In the genomic region with DNA sequence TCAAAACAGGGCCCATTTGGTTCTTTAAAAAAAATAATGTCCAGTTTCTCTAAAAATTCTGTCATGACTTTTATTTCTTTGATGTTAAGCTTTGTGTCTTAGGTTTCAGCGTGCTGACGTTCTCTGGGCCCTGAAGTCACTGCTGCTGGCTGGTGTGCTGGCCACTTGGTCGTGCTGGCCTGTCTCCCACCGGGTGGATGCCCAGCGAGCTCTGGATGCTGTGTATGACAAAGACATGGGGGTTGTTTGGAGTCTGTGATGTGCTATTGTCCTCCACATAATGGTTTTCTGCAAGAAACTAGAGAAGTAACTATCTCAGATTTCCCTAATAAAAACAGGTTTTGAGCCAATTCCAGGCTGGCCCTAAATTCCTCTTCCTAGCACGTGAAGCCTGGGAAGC, we compare ENCODE assay signal across 1 cellular context.
TF ChIP-seq lines count a peak whose summit lies in the region.

No MANE protein-coding gene starts in this region.

TF ChIP-seq in GM23338, 12 proteins besides CTCF, POLR2A, EP300 and RAD21 (continued from another document):
- TF ChIP-seq REST (IDR thresholded peaks at IDR 0.05; ENCODE audit: unreplicated experiment) (no peak), ETS1 (IDR thresholded peaks at IDR 0.05) (no peak), POLR2AphosphoS5 (IDR thresholded peaks at IDR 0.05; ENCODE audit: low read depth) (no peak), ZNF462 (CRISPR knock-in tag; IDR thresholded peaks at IDR 0.05) (no peak), STAT1 (IDR thresholded peaks at IDR 0.05; ENCODE audit: unreplicated experiment) (no peak), EZH2phosphoT487 (IDR thresholded peaks at IDR 0.05; ENCODE audit: unreplicated experiment) (no peak), NANOG (IDR thresholded peaks at IDR 0.05; ENCODE audit: borderline replicate concordance) (no peak), EZH2 (IDR thresholded peaks at IDR 0.05; ENCODE audit: low read depth, unreplicated experiment) (no peak), JUNB (IDR thresholded peaks at IDR 0.05; ENCODE audit: unreplicated experiment) (no peak)
